In genomic region chr16:57032931-57033330, GRCh38 we compare ENCODE assay signal across 2 cellular contexts.
TF ChIP-seq lines count a peak whose summit lies in the region.

No MANE protein-coding gene starts in this region.

TF ChIP-seq in H1, 55 proteins besides CTCF, POLR2A, EP300 and RAD21:
- no peak for TF ChIP-seq BACH1 (IDR thresholded peaks at IDR 0.05; ENCODE audit: low read length)
- no peak for TF ChIP-seq POLR2AphosphoS5 (IDR thresholded peaks at IDR 0.05; ENCODE audit: low read depth, low read length)
- no peak for TF ChIP-seq KDM1A (IDR thresholded peaks at IDR 0.05; ENCODE audit: borderline replicate concordance, low read length)
- TF ChIP-seq SRF (IDR thresholded peaks at IDR 0.05; ENCODE audit: low read depth, low read length), result no peak
- no peak for TF ChIP-seq SAP30 (IDR thresholded peaks at IDR 0.05; ENCODE audit: insufficient read depth, insufficient replicate concordance, low read length)
- TF ChIP-seq JUN (IDR thresholded peaks at IDR 0.05; ENCODE audit: low read depth, low read length), result no peak

TF ChIP-seq in SK-N-SH, 30 proteins besides CTCF, POLR2A, EP300 and RAD21:
- TF ChIP-seq ZBTB33 (IDR thresholded peaks at IDR 0.05; ENCODE audit: borderline replicate concordance, low read depth), result no peak
- TF ChIP-seq CHD2 (IDR thresholded peaks at IDR 0.05; ENCODE audit: low read length, partially characterized antibody), result no peak
- no peak for TF ChIP-seq ELF1 (IDR thresholded peaks at IDR 0.05)
- TF ChIP-seq NFIC (IDR thresholded peaks at IDR 0.05; ENCODE audit: borderline replicate concordance), result no peak
- no peak for TF ChIP-seq GATA2 (CRISPR knock-in tag; IDR thresholded peaks at IDR 0.05)
- no peak for TF ChIP-seq FOXM1 (IDR thresholded peaks at IDR 0.05; ENCODE audit: low read depth)
- no peak for TF ChIP-seq GABPA (IDR thresholded peaks at IDR 0.05; ENCODE audit: low read depth)
- TF ChIP-seq MEF2A (IDR thresholded peaks at IDR 0.05; ENCODE audit: borderline replicate concordance, low read depth), result no peak
- no peak for TF ChIP-seq FOSL2 (IDR thresholded peaks at IDR 0.05; ENCODE audit: borderline replicate concordance, low read depth)
- TF ChIP-seq RFX5 (IDR thresholded peaks at IDR 0.05; ENCODE audit: low read length), result no peak
- TF ChIP-seq USF1 (IDR thresholded peaks at IDR 0.05; ENCODE audit: borderline replicate concordance, low read depth), result no peak
TF ChIP-seq in SK-N-SH: peak in this region for 0.
